In the genomic region with DNA sequence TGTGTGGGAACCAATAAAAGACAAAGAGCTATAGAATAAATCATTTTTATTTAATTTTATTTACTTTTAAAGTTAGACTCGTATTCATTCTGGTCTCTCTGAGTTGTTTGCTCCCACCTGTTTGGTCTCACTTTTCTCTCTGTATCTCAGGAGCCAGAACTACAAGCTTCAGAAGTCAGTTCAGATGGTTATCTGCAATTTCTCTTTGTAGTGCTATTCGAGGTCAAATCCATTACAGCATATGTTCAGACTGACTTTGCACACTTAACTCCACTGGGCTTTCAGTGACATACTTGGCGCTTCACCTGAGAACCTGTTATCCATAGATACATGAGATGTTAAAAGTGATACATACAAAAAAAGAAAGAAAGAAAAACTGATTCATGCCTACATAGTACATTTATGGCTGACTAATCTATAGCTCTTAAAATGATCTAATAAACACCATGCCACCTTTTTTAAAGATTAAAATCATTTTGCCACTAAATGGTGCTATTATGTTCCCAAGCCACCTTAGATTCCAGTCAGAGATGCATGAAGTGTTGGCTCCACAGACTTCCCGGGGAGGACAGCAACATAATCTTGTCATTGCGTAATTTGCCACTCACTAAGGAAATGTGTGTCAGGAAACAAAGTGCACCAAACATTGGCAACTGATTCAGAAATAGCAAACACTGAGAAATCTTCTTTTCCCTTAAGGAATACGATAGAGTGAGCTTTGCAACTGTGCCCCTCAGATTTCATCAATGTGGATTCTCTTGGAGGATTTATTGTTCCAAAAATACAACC, we compare ENCODE assay signal across 27 cellular contexts.
DNase-seq lines count a peak whose midpoint lies in the region; ATAC-seq, FAIRE-seq and TF ChIP-seq lines count a peak whose summit lies in the region.
"Had no signal": no experiment of that assay in that cellular context is flagged by ENCODE, and none has a peak within 500 bp of the region (broad histone marks: within the 10 kb centered on the region; RNA-seq: fewer than 3 reads in every experiment).

No MANE protein-coding gene starts in this region.

- TF ChIP-seq RAD21 in A549 (conservative IDR thresholded peaks at IDR 0.05 in 1 of 2, IDR thresholded peaks at IDR 0.05 in 1 of 2), result no peak
- TF ChIP-seq RAD21 in H1 (IDR thresholded peaks at IDR 0.05 in 1 of 2, conservative IDR thresholded peaks at IDR 0.05 in 1 of 2; ENCODE audit: low read depth in 2 of 2, low read length in 2 of 2), result no peak

- CTCF ChIA-PET in A549 (lab: Yijun Ruan, JAX), result no interaction called here
- CTCF ChIA-PET in PC-3 (lab: Charles Lee), result no interaction called here
- CTCF ChIA-PET in H1 (lab: Charles Lee; ENCODE audit: partially characterized antibody), result interaction anchor here (1.3 kb wide), 1 partner anchor 19 kb away, joined by 4 read pairs; no protein-coding TSS in a partner anchor

- intact Hi-C loops in PC-3 (cut with micrococcal nuclease) (no loop called here), posterior cingulate gyrus (cut with DNase I) (no loop called here)

- H2AFZ ChIP-seq in PC-3 (ENCODE audit: low read length), result no peak overlapping the region
- no peak overlapping the region for H2AFZ ChIP-seq in H1 (ENCODE audit: low read length)

- H3K23me2 ChIP-seq in H1 (ENCODE audit: low read depth, low read length), result no peaks in the 10 kb centered on the region

- H4K20me1 ChIP-seq in PC-3 (ENCODE audit: low read length) (no peaks in the 10 kb centered on the region), H1 (replicated peaks in 1 of 2; ENCODE audit: control insufficient read depth in 1 of 2, insufficient read depth in 2 of 2, low read length in 2 of 2) (no peaks in the 10 kb centered on the region)
- H4K20me1 ChIP-seq: BLaER1 had no signal

- no peak overlapping the region for H3K4me2 ChIP-seq in A549
- no peak overlapping the region for H3K4me2 ChIP-seq in PC-3 (ENCODE audit: low read length)
- H3K4me2 ChIP-seq in H1 (ENCODE audit: insufficient read depth in 1 of 2, low read depth in 2 of 2, low read length in 2 of 2), result no peak overlapping the region
- H3K4me2 ChIP-seq: BLaER1 had no signal

- no peaks in the 10 kb centered on the region for H3K27me3 ChIP-seq in PC-3 (ENCODE audit: low read length)
- H3K27me3 ChIP-seq in H1 (replicated peaks in 1 of 4; ENCODE audit: control insufficient read depth in 3 of 4, extremely low read depth in 1 of 4, insufficient read depth in 3 of 4, low read length in 3 of 4), result no peaks in the 10 kb centered on the region
- H3K27me3 ChIP-seq: BLaER1, brain microvascular endothelial cell, SJCRH30 had no signal

- H3K4me3 ChIP-seq in A549 (no peak overlapping the region), PC-3 (ENCODE audit: low read length) (no peak overlapping the region), H1 (ENCODE audit: extremely low read depth in 1 of 4, insufficient read depth in 2 of 4, low read depth in 3 of 4, low read length in 4 of 4) (no peak overlapping the region)
- H3K4me3 ChIP-seq: BLaER1, SJCRH30 had no signal

- peak in 1 of 2 experiments; percentile 2 for DNase-seq in A549 (ENCODE audit: low read depth in 1 of 2, low spot score in 1 of 2)
- peak; percentile 12 for DNase-seq in HT1080 (ENCODE audit: low read depth)
- peak; percentile 18 for DNase-seq in PC-3
- DNase-seq in H1 (ENCODE audit: low read depth in 1 of 2, low spot score in 2 of 2), result no peak
- DNase-seq in posterior cingulate gyrus, result no peak
- DNase-seq in DMS 273 (lab: John Stamatoyannopoulos, UW; ENCODE audit: unreplicated experiment), result no peak
- DNase-seq: activated CD4-positive, alpha-beta T cell treated with anti-CD3 and anti-CD28 coated beads for 1 hour; activated CD8-positive, alpha-beta memory T cell treated with anti-CD3 and anti-CD28 coated beads, Interleukin-2, amount 50 U/mL, for 48 hours; activated CD8-positive, alpha-beta T cell treated with anti-CD3 and anti-CD28 coated beads for 36 hours; activated naive CD4-positive, alpha-beta T cell treated with anti-CD3 and anti-CD28 coated beads, Interleukin-2, amount 10 ng/mL, durations not matched to agents 7 days and 5 days; amniotic stem cell; brain microvascular endothelial cell; HCEC 1CT; immature natural killer cell; left colon; NCI-H1105; NCI-H187 treated with DMSO at 0.1 percent for 48 hours; nephron progenitor cell; retina; SJCRH30; small intestine; stimulated activated naive B cell treated with anti-CD40 and anti-IgM and Interleukin-4, amounts not matched to agents 10 μg/mL and 1 μg/mL and 100 μg/mL, for 72 hours had no signal

- H3K9me3 ChIP-seq in A549, result no peaks in the 10 kb centered on the region
- no peaks in the 10 kb centered on the region for H3K9me3 ChIP-seq in PC-3 (ENCODE audit: low read length)
- H3K9me3 ChIP-seq in H1 (ENCODE audit: insufficient read depth in 2 of 2, low read depth in 1 of 2, low read length in 1 of 2), result no peaks in the 10 kb centered on the region
- H3K9me3 ChIP-seq: BLaER1, SJCRH30 had no signal

- H4K8ac ChIP-seq in H1 (ENCODE audit: extremely low read depth, insufficient read depth, low read length), result no peak overlapping the region

- no peaks in the 10 kb centered on the region for H3K79me1 ChIP-seq in H1 (ENCODE audit: low read depth, low read length)

- H3K9me2 ChIP-seq in PC-3 (replicated peaks; ENCODE audit: low read length), result no peaks in the 10 kb centered on the region

- BruUV-seq in PC-3 (replicated peaks; lab: Mats Ljungman, UMichigan), result no TSS peak

- H2BK20ac ChIP-seq in H1 (ENCODE audit: low read length), result no peak overlapping the region

- no peak for TF ChIP-seq EP300 in A549 (IDR thresholded peaks at IDR 0.05)
- no peak for TF ChIP-seq EP300 in H1 (IDR thresholded peaks at IDR 0.05; ENCODE audit: borderline replicate concordance in 1 of 2, low read depth in 2 of 2, low read length in 2 of 2)

- H3K4ac ChIP-seq in H1 (replicated peaks; ENCODE audit: insufficient read length, low read depth, low read length), result no peak overlapping the region

- H3K36me3 ChIP-seq in PC-3 (ENCODE audit: low read depth, low read length), result no peaks in the 10 kb centered on the region
- H3K36me3 ChIP-seq in H1 (ENCODE audit: control insufficient read depth in 2 of 4, insufficient read depth in 4 of 4, low read length in 3 of 4), result no peaks in the 10 kb centered on the region
- H3K36me3 ChIP-seq: BLaER1, brain microvascular endothelial cell, SJCRH30 had no signal

- H3K79me2 ChIP-seq in PC-3 (ENCODE audit: low read length) (no peaks in the 10 kb centered on the region), H1 (ENCODE audit: control insufficient read depth in 1 of 2, insufficient read depth in 2 of 2, low read length in 2 of 2) (no peaks in the 10 kb centered on the region)

- no peak overlapping the region for H2BK120ac ChIP-seq in H1 (replicated peaks; ENCODE audit: low read depth, low read length)

- TF ChIP-seq CTCF in A549 (IDR thresholded peaks at IDR 0.05), result no peak
- no peak for TF ChIP-seq CTCF in PC-3 (conservative IDR thresholded peaks at IDR 0.05; ENCODE audit: low read depth, low read length)
- no peak for TF ChIP-seq CTCF in H1 (IDR thresholded peaks at IDR 0.05; ENCODE audit: control extremely low read depth in 1 of 3, insufficient read depth in 1 of 3, low read depth in 1 of 3, low read length in 3 of 3)

- no peak overlapping the region for H2BK15ac ChIP-seq in H1 (ENCODE audit: low read length)

- POLR2A ChIA-PET in A549 (lab: Yijun Ruan, JAX), result no interaction called here
- POLR2A ChIA-PET in PC-3 (lab: Charles Lee; ENCODE audit: unreplicated experiment), result no interaction called here
- POLR2A ChIA-PET in H1 (lab: Charles Lee; ENCODE audit: partially characterized antibody), result no interaction called here

- H2BK12ac ChIP-seq in H1 (ENCODE audit: low read depth, low read length), result no peak overlapping the region

- no peak overlapping the region for H2AK5ac ChIP-seq in H1 (ENCODE audit: low read depth, low read length)

- no peak overlapping the region for H3K27ac ChIP-seq in A549
- H3K27ac ChIP-seq in PC-3 (ENCODE audit: low read length), result no peak overlapping the region
- H3K27ac ChIP-seq in H1 (ENCODE audit: low read depth, low read length), result no peak overlapping the region
- H3K27ac ChIP-seq: BLaER1, brain microvascular endothelial cell, HL-60, SJCRH30 had no signal

- TF ChIP-seq POLR2A in A549 (IDR thresholded peaks at IDR 0.05; ENCODE audit: low read length) (no peak), H1 (IDR thresholded peaks at IDR 0.05; ENCODE audit: control extremely low read depth in 1 of 2, low read depth in 2 of 2, low read length in 2 of 2) (no peak)

- H4K5ac ChIP-seq in H1 (ENCODE audit: insufficient read length, low read depth, low read length), result no peak overlapping the region

- H4K91ac ChIP-seq in H1 (replicated peaks; ENCODE audit: insufficient read length, low read length), result no peak overlapping the region

- no peak overlapping the region for H3K14ac ChIP-seq in H1 (ENCODE audit: insufficient read length)

- no peak overlapping the region for H3K18ac ChIP-seq in H1 (ENCODE audit: extremely low read depth, low read length)

- H3F3A ChIP-seq in PC-3 (ENCODE audit: low read length, unreplicated experiment), result no peaks in the 10 kb centered on the region

- no peak overlapping the region for H3K23ac ChIP-seq in H1 (ENCODE audit: insufficient read length)

- FAIRE-seq in A549 (lab: Jason Lieb, UNC) (no peak), H1 (lab: Jason Lieb, UNC) (no peak)
- FAIRE-seq: GM12891, small intestine had no signal

- H3K56ac ChIP-seq in H1 (replicated peaks; ENCODE audit: insufficient read length, low read depth, low read length), result no peak overlapping the region

- ATAC-seq in A549, result no peak
- ATAC-seq in PC-3, result no peak
- ATAC-seq in GM21737 (IDR thresholded peaks at IDR 0.05; ENCODE audit: unreplicated experiment), result no peak
- no peak for ATAC-seq in GM18498 (IDR thresholded peaks at IDR 0.05; ENCODE audit: unreplicated experiment)
- ATAC-seq: activated CD8-positive, alpha-beta T cell treated with anti-CD3 and anti-CD28 coated beads for 36 hours; left colon; stimulated activated naive B cell treated with anti-CD40 and anti-IgM and Interleukin-4, amounts not matched to agents 10 μg/mL and 1 μg/mL and 100 μg/mL, for 72 hours had no signal

- H3K9ac ChIP-seq in PC-3 (ENCODE audit: low read length) (no peak overlapping the region), H1 (replicated peaks in 1 of 4; ENCODE audit: extremely low read depth in 1 of 4, low read depth in 3 of 4, low read length in 3 of 4) (no peak overlapping the region)
- H3K9ac ChIP-seq: BLaER1 had no signal

- no peak overlapping the region for H2BK5ac ChIP-seq in H1 (ENCODE audit: low read depth, low read length)

- 22% methylated on average over 6 of the region's 6 CpGs for WGBS in A549 (ENCODE audit: missing lambda C conversion rate)
- 90% methylated on average over 6 of the region's 6 CpGs; no CpG with 5 or more reads in 1 of the 2 experiments for WGBS in H1 (ENCODE audit: extremely low coverage in 1 of 2, insufficient coverage in 1 of 2, insufficient read length in 1 of 2, insufficient replicate concordance in 2 of 2, low coverage in 1 of 2, low lambda C conversion rate in 2 of 2, missing lambda C conversion rate in 1 of 2), 2 experiments

- H3K4me1 ChIP-seq in A549, result no peaks in the 10 kb centered on the region
- H3K4me1 ChIP-seq in PC-3 (ENCODE audit: insufficient read depth, low read length), result 0 out of 2 replicates have a peak, but pooled peaks cover 5% of the 10 kb centered on the region
- H3K4me1 ChIP-seq in H1 (replicated peaks in 1 of 4; ENCODE audit: control insufficient read depth in 3 of 4, insufficient read depth in 4 of 4, low read length in 3 of 4), result no peaks in the 10 kb centered on the region
- H3K4me1 ChIP-seq: BLaER1, SJCRH30 had no signal

TF ChIP-seq in H1, 55 proteins besides CTCF, POLR2A, EP300 and RAD21 (continues in another document):
- TF ChIP-seq SIRT6 (IDR thresholded peaks at IDR 0.05; ENCODE audit: low read length), result no peak

Comparison
In these comparisons a context has a peak if more than half of its experiments do, and no peak if none do; other contexts are left out.
1. DNase-seq: peak in HT1080 (single experiment) and PC-3 (single experiment); none in H1 (0 of 2), posterior cingulate gyrus (0 of 10) and DMS 273 (single experiment).